Comparison of ENCODE assay signal across 8 cellular contexts in the genomic region with DNA sequence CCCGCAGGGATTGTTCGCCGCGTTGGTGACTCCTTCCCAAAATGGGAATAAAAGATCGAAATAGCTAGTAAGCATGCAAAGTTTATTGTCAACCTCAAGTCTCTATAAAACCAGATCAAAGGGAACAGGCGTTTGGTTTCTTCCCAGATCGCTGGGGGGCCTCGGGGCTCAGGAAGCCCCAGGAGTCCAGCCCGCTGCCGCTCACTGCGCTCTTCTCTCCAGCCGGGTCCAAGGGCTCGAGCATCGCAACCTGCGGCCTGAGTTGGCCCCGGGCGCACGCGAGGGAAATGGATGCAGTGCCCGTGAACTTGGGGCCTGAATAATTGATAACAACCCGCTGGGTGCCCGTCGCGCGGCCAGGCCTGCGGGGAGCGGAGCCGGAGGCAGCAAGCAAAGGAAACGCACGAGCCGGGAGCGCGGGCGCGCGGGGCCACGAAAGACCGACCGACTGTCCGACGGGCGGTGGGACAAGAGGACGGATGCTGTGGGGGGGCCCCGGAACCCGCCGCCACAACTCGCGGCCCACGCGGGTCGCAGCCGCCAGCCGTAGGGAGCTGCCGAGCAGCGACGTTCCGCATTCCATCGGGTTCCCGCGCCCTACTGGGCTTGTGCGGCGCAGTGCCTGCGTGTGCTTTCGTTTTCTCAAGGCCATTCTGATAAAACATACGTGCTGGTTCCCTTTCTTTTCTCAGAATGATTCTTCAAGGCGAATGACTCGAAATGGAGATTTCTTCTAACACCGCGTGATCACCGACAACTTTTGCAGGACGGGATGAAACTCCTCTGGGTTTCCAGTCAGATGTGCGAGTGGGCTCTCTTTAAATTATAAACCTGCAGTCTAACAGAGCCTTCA. TPM values are rescaled to one million over a fixed set of nuclear protein-coding genes. Genes with fewer than 3 reads are reported as not detected.
DNase-seq lines count a peak whose midpoint lies in the region; ATAC-seq and TF ChIP-seq lines count a peak whose summit lies in the region.

No MANE protein-coding gene starts in this region.

- H3K4me3 Mint-ChIP-seq in activated CD4-positive, alpha-beta T cell treated with anti-CD3 and anti-CD28 coated beads for 36 hours: peak overlapping the region; percentile 63
- peak overlapping the region; percentile 65 for H3K4me3 Mint-ChIP-seq in WTC11
- peak overlapping the region; percentile 67 to 92 (median 86) for H3K4me3 Mint-ChIP-seq in naive thymus-derived CD4-positive, alpha-beta T cell

- TF ChIP-seq CTCF in WTC11 (IDR thresholded peaks at IDR 0.05) (no peak), fibroblast of mammary gland (conservative IDR thresholded peaks at IDR 0.05; ENCODE audit: control insufficient read depth, insufficient read depth, low read depth, low read length) (no peak)

- peak; percentile 76 for ATAC-seq in activated CD4-positive, alpha-beta T cell treated with anti-CD3 and anti-CD28 coated beads for 36 hours
- ATAC-seq in WTC11: peak; percentile 14
- ATAC-seq in naive thymus-derived CD4-positive, alpha-beta T cell: peak; percentile 73
- ATAC-seq in HG03108 (IDR thresholded peaks at IDR 0.05; ENCODE audit: unreplicated experiment): no peak

- H3K4me3 ChIP-seq in fibroblast of mammary gland (ENCODE audit: control insufficient read depth, low read depth, low read length): peak overlapping the region; percentile 27
- peak overlapping the region; percentile 67 for H3K4me3 ChIP-seq in naive thymus-derived CD4-positive, alpha-beta T cell (ENCODE audit: low read length)

- H3K27me3 ChIP-seq in naive thymus-derived CD4-positive, alpha-beta T cell (ENCODE audit: control insufficient read depth in 2 of 2, insufficient read depth in 2 of 2, low read length in 2 of 2): peaks cover 4 to 19% of the 10 kb centered on the region in 2 donors

- peak; percentile 68 for DNase-seq in activated CD4-positive, alpha-beta T cell treated with anti-CD3 and anti-CD28 coated beads for 36 hours
- DNase-seq in activated CD4-positive, alpha-beta T cell treated with anti-CD3 and anti-CD28 coated beads for 1 hour: no peak
- DNase-seq in WTC11 (ENCODE audit: low spot score) (peak; percentile 26), fibroblast of mammary gland (ENCODE audit: low read depth) (peak; percentile 19), NCI-H524 treated with DMSO at 0.1 percent for 48 hours (lab: John Stamatoyannopoulos, UW) (no peak), SIG-M5 (lab: John Stamatoyannopoulos, UW) (no peak)
- DNase-seq in naive thymus-derived CD4-positive, alpha-beta T cell: peak in 5 of 9 donors; percentile 17 to 48 (median 24)

- H3K9me3 Mint-ChIP-seq in activated CD4-positive, alpha-beta T cell treated with anti-CD3 and anti-CD28 coated beads for 36 hours (ENCODE audit: low read depth): no peaks in the 10 kb centered on the region
- no peaks in the 10 kb centered on the region for H3K9me3 Mint-ChIP-seq in WTC11
- peaks cover 0 to 2% (median 0%) of the 10 kb centered on the region in 11 donors for H3K9me3 Mint-ChIP-seq in naive thymus-derived CD4-positive, alpha-beta T cell

- intact Hi-C loops in activated CD4-positive, alpha-beta T cell treated with anti-CD3 and anti-CD28 coated beads for 36 hours (cut with DNase I, micrococcal nuclease): loop anchor here in 1 of 2 experiments (1.0 kb wide), 2 partner anchors 16 to 49 kb away; no protein-coding TSS in a partner anchor
- intact Hi-C loops in naive thymus-derived CD4-positive, alpha-beta T cell (cut with micrococcal nuclease): no loop called here

- H3K9me3 ChIP-seq in naive thymus-derived CD4-positive, alpha-beta T cell (ENCODE audit: control insufficient read depth in 2 of 3, low read length in 3 of 3): no peaks in the 10 kb centered on the region

- CTCF ChIA-PET in activated CD4-positive, alpha-beta T cell treated with anti-CD3 and anti-CD28 coated beads for 36 hours (lab: Charles Lee): interaction anchor here (0.9 to 4.1 kb wide), 4 partner anchors 21 to 32 kb away, joined by 3 to 29 read pairs (median 4); no protein-coding TSS in a partner anchor
- CTCF ChIA-PET in WTC11 (lab: Charles Lee): interaction anchor here (0.6 to 3.9 kb wide), 5 partner anchors 11 to 74 kb away, joined by 3 to 22 read pairs (median 6); no protein-coding TSS in a partner anchor
- CTCF ChIA-PET in naive thymus-derived CD4-positive, alpha-beta T cell (lab: Charles Lee): interaction anchor here (1.3 kb wide), 1 partner anchor 8 kb away, joined by 5 read pairs; no protein-coding TSS in a partner anchor

- POLR2A ChIA-PET in activated CD4-positive, alpha-beta T cell treated with anti-CD3 and anti-CD28 coated beads for 36 hours (lab: Charles Lee): no interaction called here
- POLR2A ChIA-PET in WTC11 (lab: Charles Lee): no interaction called here
- POLR2A ChIA-PET in naive thymus-derived CD4-positive, alpha-beta T cell (lab: Charles Lee): no interaction called here

- H3K27ac Mint-ChIP-seq in activated CD4-positive, alpha-beta T cell treated with anti-CD3 and anti-CD28 coated beads for 36 hours: peak overlapping the region; percentile 21
- H3K27ac Mint-ChIP-seq in WTC11: no peak overlapping the region
- H3K27ac Mint-ChIP-seq in naive thymus-derived CD4-positive, alpha-beta T cell: no peak overlapping the region

- H3K4me1 ChIP-seq in naive thymus-derived CD4-positive, alpha-beta T cell (ENCODE audit: control insufficient read depth in 2 of 2, insufficient read depth in 2 of 2, low read length in 2 of 2): no peaks in the 10 kb centered on the region

- peaks cover 54% of the 10 kb centered on the region for H3K27me3 Mint-ChIP-seq in activated CD4-positive, alpha-beta T cell treated with anti-CD3 and anti-CD28 coated beads for 36 hours
- peaks cover 84% of the 10 kb centered on the region for H3K27me3 Mint-ChIP-seq in WTC11 (ENCODE audit: low read depth)
- H3K27me3 Mint-ChIP-seq in naive thymus-derived CD4-positive, alpha-beta T cell: peaks cover 64 to 83% (median 65%) of the 10 kb centered on the region in 5 donors

- H3K36me3 Mint-ChIP-seq in activated CD4-positive, alpha-beta T cell treated with anti-CD3 and anti-CD28 coated beads for 36 hours (ENCODE audit: low read depth): no peaks in the 10 kb centered on the region
- no peaks in the 10 kb centered on the region for H3K36me3 Mint-ChIP-seq in WTC11
- H3K36me3 Mint-ChIP-seq in naive thymus-derived CD4-positive, alpha-beta T cell: no peaks in the 10 kb centered on the region

- H3K27ac ChIP-seq in naive thymus-derived CD4-positive, alpha-beta T cell (ENCODE audit: low read depth, low read length): no peak overlapping the region

- peaks cover 13% of the 10 kb centered on the region for H3K4me1 Mint-ChIP-seq in activated CD4-positive, alpha-beta T cell treated with anti-CD3 and anti-CD28 coated beads for 36 hours
- peaks cover 33% of the 10 kb centered on the region for H3K4me1 Mint-ChIP-seq in WTC11
- peaks cover 7 to 19% (median 12%) of the 10 kb centered on the region in 7 donors for H3K4me1 Mint-ChIP-seq in naive thymus-derived CD4-positive, alpha-beta T cell

- no peaks in the 10 kb centered on the region for H3K36me3 ChIP-seq in naive thymus-derived CD4-positive, alpha-beta T cell (ENCODE audit: control insufficient read depth in 2 of 3, insufficient read depth in 3 of 3, low read length in 3 of 3)

TF ChIP-seq in WTC11, 78 proteins besides CTCF, POLR2A, EP300 and RAD21:
- no peak for TF ChIP-seq ZNF219 (CRISPR knock-in tag; IDR thresholded peaks at IDR 0.05; ENCODE audit: borderline replicate concordance)
- no peak for TF ChIP-seq GABPB1 (CRISPR knock-in tag; IDR thresholded peaks at IDR 0.05)
- 0 out of 2 replicates have a peak, but pooled peaks have one; percentile 16 for TF ChIP-seq TEAD4 (CRISPR knock-in tag; IDR thresholded peaks at IDR 0.05)
TF ChIP-seq in WTC11: peak in this region for 1.

RNA-seq across cellular contexts. Expression of a gene that starts 14.0 kb away (rescaled TPM):
- not detected for total RNA-seq in activated CD4-positive, alpha-beta T cell treated with anti-CD3 and anti-CD28 coated beads for 36 hours
- 0.09 to 0.15 TPM in 2 of 3 replicates, not detected in the other for total RNA-seq in WTC11 (2021)
- not detected for total RNA-seq in naive thymus-derived CD4-positive, alpha-beta T cell
- polyA plus RNA-seq in naive thymus-derived CD4-positive, alpha-beta T cell: not detected

RNA-seq across cellular contexts. Expression of a gene that starts 27.8 kb away (rescaled TPM):
- not detected for total RNA-seq in activated CD4-positive, alpha-beta T cell treated with anti-CD3 and anti-CD28 coated beads for 36 hours
- 0.11 TPM in 1 of 3 replicates, not detected in the others for total RNA-seq in WTC11 (2021)
- total RNA-seq in naive thymus-derived CD4-positive, alpha-beta T cell: not detected
- not detected for polyA plus RNA-seq in naive thymus-derived CD4-positive, alpha-beta T cell

RNA-seq across cellular contexts. Expression of a gene that starts 50.0 kb away (rescaled TPM):
- total RNA-seq in activated CD4-positive, alpha-beta T cell treated with anti-CD3 and anti-CD28 coated beads for 36 hours: 10 to 100 TPM; 20.7 to 21.5 TPM
- 36.8 to 42.8 TPM (median 38.2 TPM) in 3 replicates for total RNA-seq in WTC11 (2021)
- 10 to 100 TPM; 42.4 to 83.9 (median 70.7) TPM for total RNA-seq in naive thymus-derived CD4-positive, alpha-beta T cell
- polyA plus RNA-seq in naive thymus-derived CD4-positive, alpha-beta T cell: 10 to 100 TPM; 21.4 to 35.2 TPM

Comparison
In these comparisons a context has a peak if more than half of its experiments do, and no peak if none do; other contexts are left out.
1. DNase-seq: peak in activated CD4-positive, alpha-beta T cell treated with anti-CD3 and anti-CD28 coated beads for 36 hours (single experiment), WTC11 (single experiment), fibroblast of mammary gland (single experiment) and naive thymus-derived CD4-positive, alpha-beta T cell (5 of 9); none in activated CD4-positive, alpha-beta T cell treated with anti-CD3 and anti-CD28 coated beads for 1 hour (single experiment), NCI-H524 treated with DMSO at 0.1 percent for 48 hours (single experiment) and SIG-M5 (single experiment).
2. Peak in every context shown above with its lines, with median percentiles within 50 percentile points of each other: H3K4me3 Mint-ChIP-seq.